In genomic region chr2:71684226-71685072, GRCh38 we compare ENCODE assay signal across 25 cellular contexts.
A peak's percentile ranks its signal among the peaks of the same experiment; 100 is the strongest.
DNase-seq lines count a peak whose midpoint lies in the region; ATAC-seq, FAIRE-seq and TF ChIP-seq lines count a peak whose summit lies in the region.
"Had no signal": no experiment of that assay in that cellular context is flagged by ENCODE, and none has a peak within 500 bp of the region (broad histone marks: within the 10 kb centered on the region; RNA-seq: fewer than 3 reads in every experiment).

No MANE protein-coding gene starts in this region.

- no peaks in the 10 kb centered on the region for H3K27me3 ChIP-seq in BLaER1 treated with 17β-estradiol and CSF1 and Interleukin-3, amounts not matched to agents 10 nM and 100 nM
- H3K27me3 ChIP-seq: ascending aorta, right lobe of liver had no signal

- H3K36me3 ChIP-seq in BLaER1 treated with 17β-estradiol and CSF1 and Interleukin-3, amounts not matched to agents 10 nM and 100 nM: peaks cover 0 to 96% (median 8%) of the 10 kb centered on the region in 11 experiments; a peak in 12 of 22 replicates
- H3K36me3 ChIP-seq in kidney (ENCODE audit: control insufficient read depth in 1 of 2, insufficient read depth in 2 of 2, low read length in 2 of 2): no peaks in the 10 kb centered on the region
- H3K36me3 ChIP-seq: ascending aorta had no signal

- H3K4me3 Mint-ChIP-seq in T-helper 17 cell: no peak overlapping the region
- H3K4me3 Mint-ChIP-seq: activated CD4-positive, alpha-beta T cell treated with anti-CD3 and anti-CD28 coated beads for 36 hours; activated naive CD4-positive, alpha-beta T cell treated with anti-CD3 and anti-CD28 coated beads, Interleukin-2, amount 50 U/mL, for 24 hours; activated T-cell treated with anti-CD3 and anti-CD28 coated beads, Interleukin-2, amount 50 U/mL, for 72 hours; naive thymus-derived CD8-positive, alpha-beta T cell had no signal

- no peak for TF ChIP-seq CTCF in kidney (IDR thresholded peaks at IDR 0.05; ENCODE audit: borderline replicate concordance, extremely low read depth, insufficient read depth)

- peaks cover 4% of the 10 kb centered on the region for H3K4me1 Mint-ChIP-seq in T-helper 17 cell
- H3K4me1 Mint-ChIP-seq: activated CD4-positive, alpha-beta T cell treated with anti-CD3 and anti-CD28 coated beads for 36 hours; activated naive CD4-positive, alpha-beta T cell treated with anti-CD3 and anti-CD28 coated beads, Interleukin-2, amount 50 U/mL, for 24 hours had no signal

- H3K9ac ChIP-seq in BLaER1 treated with 17β-estradiol and CSF1 and Interleukin-3, amounts not matched to agents 10 nM and 100 nM: no peak overlapping the region
- H3K9ac ChIP-seq in kidney (ENCODE audit: low read length in 2 of 2): no peak overlapping the region
- H3K9ac ChIP-seq: parathyroid adenoma had no signal

- peaks cover 0 to 20% (median 12%) of the 10 kb centered on the region in 10 experiments; a peak in 12 of 20 replicates for H3K4me1 ChIP-seq in BLaER1 treated with 17β-estradiol and CSF1 and Interleukin-3, amounts not matched to agents 10 nM and 100 nM
- H3K4me1 ChIP-seq in kidney (ENCODE audit: control insufficient read depth in 1 of 2, insufficient read depth in 1 of 2, low read depth in 1 of 2, low read length in 2 of 2): no peaks in the 10 kb centered on the region
- H3K4me1 ChIP-seq: parathyroid adenoma, right lobe of liver had no signal

- H3K36me3 Mint-ChIP-seq in T-helper 17 cell (ENCODE audit: low read depth): no peaks in the 10 kb centered on the region
- H3K36me3 Mint-ChIP-seq: activated naive CD4-positive, alpha-beta T cell treated with anti-CD3 and anti-CD28 coated beads, Interleukin-2, amount 50 U/mL, for 24 hours; naive thymus-derived CD8-positive, alpha-beta T cell had no signal

- H3K4me2 ChIP-seq in BLaER1 treated with 17β-estradiol and CSF1 and Interleukin-3, amounts not matched to agents 10 nM and 100 nM: peak overlapping the region in 6 of 11 experiments; percentile 14 to 38 (median 26); a peak in 8 of 22 replicates

- H3K27ac ChIP-seq in BLaER1 treated with 17β-estradiol and CSF1 and Interleukin-3, amounts not matched to agents 10 nM and 100 nM: no peak overlapping the region
- H3K27ac ChIP-seq in caudate nucleus (ENCODE audit: low read depth, low read length): peak overlapping the region; percentile 64
- H3K27ac ChIP-seq in kidney (ENCODE audit: low read depth in 2 of 2, low read length in 2 of 2): no peak overlapping the region
- H3K27ac ChIP-seq: epithelial cell of prostate, parathyroid adenoma, right lobe of liver had no signal

- intact Hi-C loops in kidney (cut with DNase I) (no loop called here), sciatic nerve (cut with DNase I) (no loop called here), left colon (cut with DNase I, micrococcal nuclease) (no loop called here)

- no peak for FAIRE-seq in kidney (lab: Jason Lieb, UNC)
- FAIRE-seq: H54, urothelium cell line had no signal

- no peak overlapping the region for H3K4me3 ChIP-seq in BLaER1 treated with 17β-estradiol and CSF1 and Interleukin-3, amounts not matched to agents 10 nM and 100 nM
- H3K4me3 ChIP-seq in kidney (ENCODE audit: low read length in 2 of 2): no peak overlapping the region
- H3K4me3 ChIP-seq: ascending aorta, right lobe of liver had no signal

- H4K20me1 ChIP-seq in BLaER1 treated with 17β-estradiol and CSF1 and Interleukin-3, amounts not matched to agents 10 nM and 100 nM: no peaks in the 10 kb centered on the region

- DNase-seq in caudate nucleus (lab: John Stamatoyannopoulos, UW): no peak
- peak; percentile 54 for DNase-seq in kidney
- DNase-seq in sciatic nerve (ENCODE audit: low spot score): peak; percentile 49
- no peak for DNase-seq in left colon
- no peak for DNase-seq in T-helper 17 cell
- DNase-seq in A172 (ENCODE audit: low spot score): no peak
- DNase-seq: ACHN; activated CD4-positive, alpha-beta T cell treated with anti-CD3 and anti-CD28 coated beads for 36 hours; activated T-cell treated with anti-CD3 and anti-CD28 coated beads, Interleukin-2, amount 50 U/mL, for 72 hours; central memory CD4-positive, alpha-beta T cell; Kasumi-1; MV-4-11; NCI-H1694; NCI-H2171; NCI-H526 treated with DMSO at 0.1 percent for 48 hours had no signal

- peaks cover 0 to 8% (median 0%) of the 10 kb centered on the region in 11 experiments; a peak in 4 of 22 replicates for H3K9me3 ChIP-seq in BLaER1 treated with 17β-estradiol and CSF1 and Interleukin-3, amounts not matched to agents 10 nM and 100 nM (replicated peaks in 1 of 11)
- H3K9me3 ChIP-seq in kidney (ENCODE audit: control insufficient read depth in 1 of 2, low read length in 2 of 2) (no peaks in the 10 kb centered on the region), T-helper 17 cell (ENCODE audit: control insufficient read depth, low read length, poor library complexity, severe bottlenecking) (no peaks in the 10 kb centered on the region)
- H3K9me3 ChIP-seq: ascending aorta, right lobe of liver had no signal

- no peak for ATAC-seq in sciatic nerve
- no peak for ATAC-seq in left colon
- ATAC-seq in HG03135 (IDR thresholded peaks at IDR 0.05; ENCODE audit: unreplicated experiment): no peak
- ATAC-seq in T-helper 17 cell: no peak
- ATAC-seq: activated CD4-positive, alpha-beta T cell treated with anti-CD3 and anti-CD28 coated beads for 36 hours; activated T-cell treated with anti-CD3 and anti-CD28 coated beads, Interleukin-2, amount 50 U/mL, for 72 hours; naive thymus-derived CD8-positive, alpha-beta T cell; right lobe of liver had no signal

- no peak overlapping the region for H3K27ac Mint-ChIP-seq in T-helper 17 cell
- H3K27ac Mint-ChIP-seq: activated CD4-positive, alpha-beta T cell treated with anti-CD3 and anti-CD28 coated beads for 36 hours; activated naive CD4-positive, alpha-beta T cell treated with anti-CD3 and anti-CD28 coated beads, Interleukin-2, amount 50 U/mL, for 24 hours; activated T-cell treated with anti-CD3 and anti-CD28 coated beads, Interleukin-2, amount 50 U/mL, for 72 hours; naive thymus-derived CD8-positive, alpha-beta T cell had no signal

- H3K27me3 Mint-ChIP-seq in T-helper 17 cell: peaks cover 25% of the 10 kb centered on the region
- H3K27me3 Mint-ChIP-seq: activated CD4-positive, alpha-beta T cell treated with anti-CD3 and anti-CD28 coated beads for 36 hours had no signal

Comparison
In these comparisons a context has a peak if more than half of its experiments do, and no peak if none do; other contexts are left out.
1. DNase-seq: peak in kidney (single experiment) and sciatic nerve (single experiment); none in caudate nucleus (0 of 61), left colon (0 of 2), T-helper 17 cell (0 of 3) and A172 (single experiment).